In genomic region chr1:85307987-85308836, GRCh38 we compare ENCODE assay signal across 8 cellular contexts. TPM values are rescaled to one million over a fixed set of nuclear protein-coding genes. Genes with fewer than 3 reads are reported as not detected.
DNase-seq lines count a peak whose midpoint lies in the region; ATAC-seq and TF ChIP-seq lines count a peak whose summit lies in the region.

No MANE protein-coding gene starts in this region.

- no peak for TF ChIP-seq POLR2A in right lobe of liver (IDR thresholded peaks at IDR 0.05)

- TF ChIP-seq CTCF in right lobe of liver (IDR thresholded peaks at IDR 0.05) = peak; percentile 97 to 98 (median 98)

- WGBS in right lobe of liver (ENCODE audit: insufficient coverage, low coverage, low lambda C conversion rate, missing lambda C conversion rate) = 17% methylated on average over 24 of the region's 27 CpGs

- no peaks in the 10 kb centered on the region for H3K36me3 ChIP-seq in right lobe of liver

- intact Hi-C loops in right lobe of liver (cut with DNase I) = loop anchor here (10.0 kb wide), 2 partner anchors 197 to 397 kb away; partner anchors contain the start of gene ZNHIT6 (in 1 of the 2)

- peak; percentile 4 to 82 (median 48) for DNase-seq in C1 segment of cervical spinal cord (lab: John Stamatoyannopoulos, UW)
- DNase-seq in GM19238 (ENCODE audit: insufficient read length, low spot score) = peak; percentile 43
- DNase-seq in NCI-H460 (ENCODE audit: extremely low read depth, low read depth) = peak; percentile 78
- DNase-seq in activated CD4-positive, alpha-beta T cell treated with anti-CD3 and anti-CD28 coated beads, Interleukin-2, amount 50 U/mL, for 1 hour = peak; percentile 56
- DNase-seq in dermis microvascular lymphatic vessel endothelial cell (ENCODE audit: low read depth in 2 of 2) = peak; percentile 79 to 92
- DNase-seq in right lobe of liver = peak; percentile 85 to 87 (median 87)
- peak in 2 of 3 donors; percentile 38 to 61 for DNase-seq in stimulated activated CD4-positive, alpha-beta T cell treated with anti-CD3 and anti-CD28 coated beads, TNF-alpha, amount 100 ng/mL, for 48 hours (ENCODE audit: low read depth in 3 of 3)

- H3K9me3 ChIP-seq in right lobe of liver = no peaks in the 10 kb centered on the region

- H3K27ac ChIP-seq in right lobe of liver = no peak overlapping the region

- no peaks in the 10 kb centered on the region for H3K27me3 ChIP-seq in right lobe of liver

- ATAC-seq in HG03378 (IDR thresholded peaks at IDR 0.05; ENCODE audit: unreplicated experiment) = peak; percentile 82
- peak; percentile 100 for ATAC-seq in right lobe of liver

- no peaks in the 10 kb centered on the region for H3K4me1 ChIP-seq in right lobe of liver

- H3K4me3 ChIP-seq in right lobe of liver = no peak overlapping the region

RNA-seq across cellular contexts. Expression of gene BCL10, which starts 31.8 kb away (rescaled TPM):
- 19.2 and 19.8 TPM in 2 replicates for total RNA-seq in NCI-H460 (2014; rRNA removed; shearing (Covaris generic))
- polyA plus RNA-seq in NCI-H460 (2014; cell fraction: nucleus; rRNA removed) = 2.9 and 6.3 TPM in 2 replicates
- total RNA-seq in dermis microvascular lymphatic vessel endothelial cell = 51.3 and 65.4 TPM in 2 replicates
- total RNA-seq in right lobe of liver = 10 to 100 TPM in 2 of 6 experiments, 1 to 10 TPM in 4; 7.3 to 14.1 (median 9.1) TPM

RNA-seq across cellular contexts. Expression of gene C1orf52, which starts 48.8 kb away (rescaled TPM):
- 16.7 and 20.4 TPM in 2 replicates for total RNA-seq in NCI-H460 (2014; rRNA removed; shearing (Covaris generic))
- polyA plus RNA-seq in NCI-H460 (2014; cell fraction: nucleus; rRNA removed) = 7.1 and 19.4 TPM in 2 replicates
- total RNA-seq in dermis microvascular lymphatic vessel endothelial cell (12.3 and 16.2 TPM in 2 replicates), right lobe of liver (1 to 10 TPM; 4.7 to 8.0 (median 6.7) TPM)
